ENCODE assay signal across 23 cellular contexts in the genomic region with DNA sequence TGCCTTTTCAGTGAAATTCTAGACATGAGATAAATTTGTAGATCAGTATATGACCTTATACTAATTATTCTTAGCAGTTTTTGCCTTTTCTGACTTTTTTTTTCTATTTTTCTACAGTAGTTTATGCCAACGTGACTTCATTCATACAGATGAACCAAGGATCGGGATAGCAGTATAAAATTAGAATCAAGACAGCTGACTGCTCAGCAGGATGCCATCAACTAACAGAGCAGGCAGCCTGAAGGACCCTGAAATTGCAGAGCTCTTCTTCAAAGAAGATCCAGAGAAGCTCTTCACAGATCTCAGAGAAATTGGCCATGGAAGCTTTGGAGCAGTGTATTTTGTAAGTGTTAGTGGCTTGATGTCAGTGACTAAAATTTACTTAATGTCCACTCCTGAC.
DNase-seq lines count a peak whose midpoint lies in the region; ATAC-seq and TF ChIP-seq lines count a peak whose summit lies in the region.
"Had no signal": no experiment of that assay in that cellular context is flagged by ENCODE, and none has a peak within 500 bp of the region (broad histone marks: within the 10 kb centered on the region; RNA-seq: fewer than 3 reads in every experiment).

No MANE protein-coding gene starts in this region.

- peaks cover 2% of the 10 kb centered on the region for H3K9me3 Mint-ChIP-seq in activated CD8-positive, alpha-beta T cell treated with anti-CD3 and anti-CD28 coated beads for 36 hours
- H3K9me3 Mint-ChIP-seq in activated CD8-positive, alpha-beta T cell treated with anti-CD3 and anti-CD28 coated beads, Interleukin-2, amount 10 ng/mL, durations not matched to agents 7 days and 5 days (ENCODE audit: insufficient read depth), result no peaks in the 10 kb centered on the region
- H3K9me3 Mint-ChIP-seq in CD4-positive, alpha-beta memory T cell, result peaks cover 0 to 3% (median 0%) of the 10 kb centered on the region in 8 donors
- no peaks in the 10 kb centered on the region for H3K9me3 Mint-ChIP-seq in central memory CD8-positive, alpha-beta T cell
- H3K9me3 Mint-ChIP-seq in natural killer cell, result no peaks in the 10 kb centered on the region
- H3K9me3 Mint-ChIP-seq: activated B cell treated with CpG ODN at 0.5 μM for 24 hours had no signal

- no peak overlapping the region for H3K4me3 ChIP-seq in CD4-positive, alpha-beta memory T cell (ENCODE audit: low read length in 2 of 2)
- H3K4me3 ChIP-seq: A549, coronary artery had no signal

- POLR2A ChIA-PET in activated CD8-positive, alpha-beta T cell treated with anti-CD3 and anti-CD28 coated beads for 36 hours (lab: Charles Lee), result no interaction called here
- POLR2A ChIA-PET in activated CD8-positive, alpha-beta T cell treated with anti-CD3 and anti-CD28 coated beads, Interleukin-2, amount 10 ng/mL, durations not matched to agents 7 days and 5 days (lab: Charles Lee), result no interaction called here
- POLR2A ChIA-PET in CD4-positive, alpha-beta memory T cell (lab: Charles Lee; ENCODE audit: partially characterized antibody), result no interaction called here

- no peaks in the 10 kb centered on the region for H3K27me3 ChIP-seq in CD4-positive, alpha-beta memory T cell (ENCODE audit: insufficient read depth, low read length)
- H3K27me3 ChIP-seq: BE2C had no signal

- H3K27ac Mint-ChIP-seq in activated CD8-positive, alpha-beta T cell treated with anti-CD3 and anti-CD28 coated beads for 36 hours, result peak overlapping the region; percentile 1
- no peak overlapping the region for H3K27ac Mint-ChIP-seq in activated CD8-positive, alpha-beta T cell treated with anti-CD3 and anti-CD28 coated beads, Interleukin-2, amount 10 ng/mL, durations not matched to agents 7 days and 5 days
- peak overlapping the region in 4 of 7 donors; percentile 5 to 70 (median 34) for H3K27ac Mint-ChIP-seq in CD4-positive, alpha-beta memory T cell
- peak overlapping the region; percentile 56 for H3K27ac Mint-ChIP-seq in central memory CD8-positive, alpha-beta T cell (ENCODE audit: low read depth)
- peak overlapping the region; percentile 13 to 62 for H3K27ac Mint-ChIP-seq in natural killer cell
- H3K27ac Mint-ChIP-seq: activated B cell treated with CpG ODN at 0.5 μM for 24 hours, endodermal cell had no signal

- no peak for DNase-seq in activated CD8-positive, alpha-beta T cell treated with anti-CD3 and anti-CD28 coated beads for 36 hours
- no peak for DNase-seq in activated CD8-positive, alpha-beta T cell treated with anti-CD3 and anti-CD28 coated beads, Interleukin-2, amount 10 ng/mL, durations not matched to agents 7 days and 5 days
- no peak for DNase-seq in CD4-positive, alpha-beta memory T cell
- DNase-seq in central memory CD8-positive, alpha-beta T cell (ENCODE audit: low spot score in 2 of 2), result no peak
- DNase-seq in natural killer cell, result no peak
- no peak for DNase-seq in NCI-H748 treated with DMSO at 0.1 percent for 48 hours (lab: John Stamatoyannopoulos, UW)
- DNase-seq: activated B cell treated with CpG ODN at 0.5 μM for 24 hours; activated CD4-positive, alpha-beta T cell treated with anti-CD3 and anti-CD28 coated beads, Interleukin-2, amount 50 U/mL, for 4 hours; activated naive CD4-positive, alpha-beta T cell treated with Interleukin-2 at 50 U/mL for 16 hours; BE2C; endodermal cell; mesenchymal stem cell; NCI-H1092 treated with DMSO at 0.1 percent for 48 hours; NCI-H2081; RPMI8226; stimulated activated CD4-positive, alpha-beta T cell treated with anti-CD3 and anti-CD28 coated beads, Interleukin-1b, Interleukin-23, amount 100 ng/mL, for 48 hours; T1000 had no signal

- H3K4me1 Mint-ChIP-seq in activated CD8-positive, alpha-beta T cell treated with anti-CD3 and anti-CD28 coated beads for 36 hours (ENCODE audit: low read depth), result peaks cover 19% of the 10 kb centered on the region
- peaks cover 4% of the 10 kb centered on the region for H3K4me1 Mint-ChIP-seq in activated CD8-positive, alpha-beta T cell treated with anti-CD3 and anti-CD28 coated beads, Interleukin-2, amount 10 ng/mL, durations not matched to agents 7 days and 5 days (ENCODE audit: low read depth)
- H3K4me1 Mint-ChIP-seq in CD4-positive, alpha-beta memory T cell, result peaks cover 13 to 29% (median 25%) of the 10 kb centered on the region in 4 donors
- peaks cover 38% of the 10 kb centered on the region for H3K4me1 Mint-ChIP-seq in central memory CD8-positive, alpha-beta T cell
- H3K4me1 Mint-ChIP-seq in natural killer cell, result peaks cover 26 to 39% of the 10 kb centered on the region in 2 donors
- H3K4me1 Mint-ChIP-seq: endodermal cell had no signal

- no peak for TF ChIP-seq CTCF in activated CD8-positive, alpha-beta T cell treated with anti-CD3 and anti-CD28 coated beads for 36 hours (IDR thresholded peaks at IDR 0.05)
- TF ChIP-seq CTCF in natural killer cell (IDR thresholded peaks at IDR 0.05), result no peak

- H3K27me3 Mint-ChIP-seq in activated CD8-positive, alpha-beta T cell treated with anti-CD3 and anti-CD28 coated beads for 36 hours, result no peaks in the 10 kb centered on the region
- no peaks in the 10 kb centered on the region for H3K27me3 Mint-ChIP-seq in activated CD8-positive, alpha-beta T cell treated with anti-CD3 and anti-CD28 coated beads, Interleukin-2, amount 10 ng/mL, durations not matched to agents 7 days and 5 days (ENCODE audit: low read depth)
- no peaks in the 10 kb centered on the region for H3K27me3 Mint-ChIP-seq in CD4-positive, alpha-beta memory T cell
- no peaks in the 10 kb centered on the region for H3K27me3 Mint-ChIP-seq in central memory CD8-positive, alpha-beta T cell
- no peaks in the 10 kb centered on the region for H3K27me3 Mint-ChIP-seq in natural killer cell (ENCODE audit: low read depth in 2 of 2)
- H3K27me3 Mint-ChIP-seq: activated B cell treated with CpG ODN at 0.5 μM for 24 hours had no signal

- H3K36me3 Mint-ChIP-seq in activated CD8-positive, alpha-beta T cell treated with anti-CD3 and anti-CD28 coated beads for 36 hours (ENCODE audit: low read depth), result peaks cover 27% of the 10 kb centered on the region
- H3K36me3 Mint-ChIP-seq in activated CD8-positive, alpha-beta T cell treated with anti-CD3 and anti-CD28 coated beads, Interleukin-2, amount 10 ng/mL, durations not matched to agents 7 days and 5 days (ENCODE audit: low read depth), result peaks cover 36% of the 10 kb centered on the region
- peaks cover 26 to 41% of the 10 kb centered on the region in 2 donors for H3K36me3 Mint-ChIP-seq in CD4-positive, alpha-beta memory T cell
- peaks cover 36% of the 10 kb centered on the region for H3K36me3 Mint-ChIP-seq in central memory CD8-positive, alpha-beta T cell (ENCODE audit: insufficient read depth)
- peaks cover 14% of the 10 kb centered on the region for H3K36me3 Mint-ChIP-seq in natural killer cell

- H3K27ac ChIP-seq in CD4-positive, alpha-beta memory T cell (ENCODE audit: low read depth, low read length), result no peak overlapping the region
- H3K27ac ChIP-seq: A549, coronary artery, parathyroid adenoma had no signal

- intact Hi-C loops in activated CD8-positive, alpha-beta T cell treated with anti-CD3 and anti-CD28 coated beads for 36 hours (cut with micrococcal nuclease), result no loop called here
- intact Hi-C loops in CD4-positive, alpha-beta memory T cell (cut with micrococcal nuclease), result no loop called here
- intact Hi-C loops in natural killer cell (cut with micrococcal nuclease), result no loop called here

- H3K4me3 Mint-ChIP-seq in activated CD8-positive, alpha-beta T cell treated with anti-CD3 and anti-CD28 coated beads for 36 hours, result no peak overlapping the region
- no peak overlapping the region for H3K4me3 Mint-ChIP-seq in activated CD8-positive, alpha-beta T cell treated with anti-CD3 and anti-CD28 coated beads, Interleukin-2, amount 10 ng/mL, durations not matched to agents 7 days and 5 days
- H3K4me3 Mint-ChIP-seq in CD4-positive, alpha-beta memory T cell, result no peak overlapping the region
- H3K4me3 Mint-ChIP-seq in central memory CD8-positive, alpha-beta T cell, result no peak overlapping the region
- no peak overlapping the region for H3K4me3 Mint-ChIP-seq in natural killer cell
- H3K4me3 Mint-ChIP-seq: activated B cell treated with CpG ODN at 0.5 μM for 24 hours, endodermal cell had no signal

- peaks cover 12% of the 10 kb centered on the region for H3K36me3 ChIP-seq in CD4-positive, alpha-beta memory T cell (ENCODE audit: insufficient read depth, low read length)
- H3K36me3 ChIP-seq: BE2C had no signal

- no peaks in the 10 kb centered on the region for H3K9me3 ChIP-seq in CD4-positive, alpha-beta memory T cell (ENCODE audit: control insufficient read depth in 1 of 2, low read length in 2 of 2)
- H3K9me3 ChIP-seq: BE2C had no signal

- ATAC-seq in activated CD8-positive, alpha-beta T cell treated with anti-CD3 and anti-CD28 coated beads for 36 hours, result no peak
- ATAC-seq in activated CD8-positive, alpha-beta T cell treated with anti-CD3 and anti-CD28 coated beads, Interleukin-2, amount 10 ng/mL, durations not matched to agents 7 days and 5 days, result no peak
- no peak for ATAC-seq in central memory CD8-positive, alpha-beta T cell (replicated peaks; ENCODE audit: extremely low read depth, poor library complexity, severe bottlenecking)
- no peak for ATAC-seq in natural killer cell
- ATAC-seq in GM21529 (IDR thresholded peaks at IDR 0.05; ENCODE audit: unreplicated experiment), result no peak
- no peak for ATAC-seq in GM19035 (IDR thresholded peaks at IDR 0.05; ENCODE audit: unreplicated experiment)
- ATAC-seq: A549, SK-N-SH treated with all-trans-retinoic acid at 6 μM for 48 hours had no signal

- CTCF ChIA-PET in activated CD8-positive, alpha-beta T cell treated with anti-CD3 and anti-CD28 coated beads for 36 hours (lab: Charles Lee), result interaction anchor here (2.8 kb wide), 1 partner anchor 81 kb away, joined by 10 read pairs; no protein-coding TSS in a partner anchor
- CTCF ChIA-PET in activated CD8-positive, alpha-beta T cell treated with anti-CD3 and anti-CD28 coated beads, Interleukin-2, amount 10 ng/mL, durations not matched to agents 7 days and 5 days (lab: Charles Lee), result interaction anchor here (0.5 kb wide), 1 partner anchor 113 kb away, joined by 3 read pairs; no protein-coding TSS in a partner anchor
- CTCF ChIA-PET in CD4-positive, alpha-beta memory T cell (lab: Charles Lee; ENCODE audit: partially characterized antibody), result no interaction called here

- H3K4me1 ChIP-seq in CD4-positive, alpha-beta memory T cell (ENCODE audit: insufficient read depth, low read length), result peaks cover 22% of the 10 kb centered on the region
- H3K4me1 ChIP-seq: BE2C had no signal
